ENCODE assay signal across 15 cellular contexts in the genomic region with DNA sequence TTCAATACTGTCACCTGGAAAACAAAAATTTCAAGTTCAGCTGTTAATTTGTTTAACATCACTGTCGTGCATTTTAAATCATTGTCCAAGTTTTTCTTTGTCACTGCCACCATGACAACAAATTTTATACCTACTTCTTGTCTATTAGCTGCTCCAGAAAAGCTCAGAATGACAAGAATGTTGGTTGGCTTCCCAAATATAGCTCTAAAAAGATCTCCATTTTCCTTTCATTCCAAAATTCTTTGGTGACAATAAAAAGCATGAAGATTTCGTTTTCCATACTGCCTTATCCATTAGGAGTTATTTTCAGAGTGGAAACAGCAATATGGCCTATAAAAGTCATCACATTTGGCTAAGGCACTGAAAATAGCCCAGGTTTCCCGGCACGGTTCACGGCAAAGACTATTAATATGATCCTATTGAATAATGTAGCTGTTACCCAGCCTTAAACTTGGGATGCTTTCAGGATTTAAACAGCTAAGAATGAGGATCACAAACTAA. TPM values are rescaled to one million over a fixed set of nuclear protein-coding genes. Genes with fewer than 3 reads are reported as not detected.
DNase-seq lines count a peak whose midpoint lies in the region; TF ChIP-seq lines count a peak whose summit lies in the region.
"Had no signal": no experiment of that assay in that cellular context is flagged by ENCODE, and none has a peak within 500 bp of the region (broad histone marks: within the 10 kb centered on the region; RNA-seq: fewer than 3 reads in every experiment).

No MANE protein-coding gene starts in this region.

- POLR2A ChIA-PET in A673 (lab: Charles Lee; ENCODE audit: low non-redundant PET), result no interaction called here

- H3K4ac ChIP-seq in trophoblast cell (ENCODE audit: low read depth, low read length), result peak overlapping the region; percentile 52

- DNase-seq in A673 (ENCODE audit: low spot score), result no peak
- no peak for DNase-seq in trophoblast cell
- no peak for DNase-seq in NCI-H526 (lab: John Stamatoyannopoulos, UW)
- no peak for DNase-seq in activated CD4-positive, alpha-beta T cell treated with anti-CD3 and anti-CD28 coated beads, Interleukin-2, amount 50 U/mL, for 4 hours
- no peak for DNase-seq in C1 segment of cervical spinal cord (lab: John Stamatoyannopoulos, UW)
- no peak for DNase-seq in activated naive CD4-positive, alpha-beta T cell treated with Interleukin-2 at 50 U/mL for 16 hours
- DNase-seq: GM23248, NCI-H1436, NCI-H2029, NCI-H2171 had no signal

- no peak overlapping the region for H3K18ac ChIP-seq in trophoblast cell (ENCODE audit: low read length)

- H3K4me1 ChIP-seq in A673 (ENCODE audit: insufficient read depth, low read length, poor library complexity, severe bottlenecking), result peaks cover 57% of the 10 kb centered on the region
- peaks cover 49% of the 10 kb centered on the region for H3K4me1 ChIP-seq in iPS-18a (ENCODE audit: control insufficient read depth, low read depth, low read length)
- peaks cover 0 to 7% of the 10 kb centered on the region in 2 experiments for H3K4me1 ChIP-seq in trophoblast cell (ENCODE audit: control insufficient read depth in 1 of 2, insufficient read depth in 2 of 2, low read length in 2 of 2)

- H3K27me3 ChIP-seq in A673 (replicated peaks; ENCODE audit: insufficient read depth, low read depth, low read length, poor library complexity), result no peaks in the 10 kb centered on the region
- peaks cover 10% of the 10 kb centered on the region for H3K27me3 ChIP-seq in iPS-18a (ENCODE audit: control insufficient read depth, insufficient read depth, low read length)
- H3K27me3 ChIP-seq in trophoblast cell (ENCODE audit: insufficient read depth, low read length), result no peaks in the 10 kb centered on the region

- intact Hi-C loops in A673 (cut with micrococcal nuclease; ENCODE audit: unreplicated experiment), result loop anchor here (5.0 kb wide), 1 partner anchor 102 kb away; no protein-coding TSS in a partner anchor

- peaks cover 16% of the 10 kb centered on the region for H3K79me2 ChIP-seq in trophoblast cell (ENCODE audit: control insufficient read depth, insufficient read depth, low read length, poor library complexity)

- no peak overlapping the region for H4K8ac ChIP-seq in trophoblast cell (ENCODE audit: low read depth, low read length)

- peak overlapping the region in 1 of 5 experiments; percentile 85 for H3K27ac Mint-ChIP-seq in brain

- no peak overlapping the region for H2AFZ ChIP-seq in trophoblast cell (ENCODE audit: insufficient read depth, low read length, poor library complexity)
- H2AFZ ChIP-seq: GM23248 had no signal

- H3K27me3 Mint-ChIP-seq in brain, result peaks cover 34% of the 10 kb centered on the region

- H3K4me3 ChIP-seq in A673 (ENCODE audit: low read depth, low read length, poor library complexity, severe bottlenecking) (peak overlapping the region; percentile 85), iPS-18a (ENCODE audit: low read length) (peak overlapping the region; percentile 0), trophoblast cell (ENCODE audit: low read depth, low read length) (no peak overlapping the region)
- H3K4me3 ChIP-seq: GM23248 had no signal

- no peak overlapping the region for H2BK120ac ChIP-seq in trophoblast cell (ENCODE audit: insufficient read depth, low read length, poor library complexity)

- no TSS peak for BruUV-seq in A673 (replicated peaks; lab: Mats Ljungman, UMichigan)

- H2BK12ac ChIP-seq in trophoblast cell (ENCODE audit: low read length), result no peak overlapping the region

- H3K27ac ChIP-seq in A673 (ENCODE audit: low read depth, low read length, poor library complexity, severe bottlenecking), result no peak overlapping the region
- H3K27ac ChIP-seq in iPS-18a (ENCODE audit: low read length), result no peak overlapping the region
- no peak overlapping the region for H3K27ac ChIP-seq in trophoblast cell (ENCODE audit: low read depth, low read length)
- H3K27ac ChIP-seq: C4-2B, GM23248, KMS-11 had no signal

- no peak overlapping the region for H4K12ac ChIP-seq in trophoblast cell (ENCODE audit: low read depth, low read length)

- H3K9me3 Mint-ChIP-seq in brain, result peaks cover 0 to 3% (median 0%) of the 10 kb centered on the region in 5 experiments

- no peak overlapping the region for H3K9ac ChIP-seq in iPS-18a (ENCODE audit: low read length)
- no peak overlapping the region for H3K9ac ChIP-seq in trophoblast cell (ENCODE audit: low read length)
- H3K9ac ChIP-seq: GM23248, KMS-11 had no signal

- H3K36me3 ChIP-seq in A673 (ENCODE audit: insufficient read depth, low read length, poor library complexity, severe bottlenecking) (no peaks in the 10 kb centered on the region), iPS-18a (ENCODE audit: control insufficient read depth, low read depth, low read length) (no peaks in the 10 kb centered on the region), trophoblast cell (ENCODE audit: control insufficient read depth in 1 of 2, insufficient read depth in 2 of 2, low read length in 2 of 2) (no peaks in the 10 kb centered on the region)

- H3K4me3 Mint-ChIP-seq in brain, result peak overlapping the region; percentile 51 to 95 (median 75)

- peaks cover 73% of the 10 kb centered on the region for H3K4me1 Mint-ChIP-seq in brain

- H3K9me3 ChIP-seq in A673 (ENCODE audit: low read depth, low read length, poor library complexity, severe bottlenecking) (no peaks in the 10 kb centered on the region), iPS-18a (ENCODE audit: control insufficient read depth, low read depth, low read length) (no peaks in the 10 kb centered on the region), trophoblast cell (ENCODE audit: insufficient read depth, low read depth, low read length) (no peaks in the 10 kb centered on the region)

- H3K23ac ChIP-seq in trophoblast cell (ENCODE audit: low read length), result no peak overlapping the region

- TF ChIP-seq CTCF in A673 (conservative IDR thresholded peaks at IDR 0.05; ENCODE audit: low read depth, low read length) (no peak), brain (conservative IDR thresholded peaks at IDR 0.05) (no peak)

- no peak overlapping the region for H2AK5ac ChIP-seq in trophoblast cell (ENCODE audit: low read length)

- H4K91ac ChIP-seq in trophoblast cell (ENCODE audit: low read depth, low read length), result no peak overlapping the region

- peak overlapping the region; percentile 46 for H3K4me2 ChIP-seq in trophoblast cell (ENCODE audit: low read length)
- H3K4me2 ChIP-seq: KMS-11 had no signal

- CTCF ChIA-PET in A673 (lab: Charles Lee), result no interaction called here

- no peak overlapping the region for H3K14ac ChIP-seq in trophoblast cell (ENCODE audit: low read length)

- WGBS in trophoblast cell (ENCODE audit: extremely low coverage, insufficient coverage, insufficient read length), result no CpG with 5 or more reads among the region's 5 CpGs

- H3K36me3 Mint-ChIP-seq in brain, result no peaks in the 10 kb centered on the region

- peaks cover 15% of the 10 kb centered on the region for H3K79me1 ChIP-seq in trophoblast cell (ENCODE audit: low read length)

- H2BK5ac ChIP-seq in trophoblast cell (ENCODE audit: low read depth, low read length, poor library complexity), result no peak overlapping the region

RNA-seq across cellular contexts. Expression of gene CTTNBP2, which starts 2.8 kb away (rescaled TPM):
- total RNA-seq in A673 (2021), result 21.8 and 26.3 TPM in 2 replicates
- 3.2 TPM for polyA plus RNA-seq in brain (ENCODE audit: insufficient read depth, low read depth, low replicate concordance)
- polyA plus RNA-seq in trophoblast cell (2013), result 26.9 and 27.7 TPM in 2 replicates
- total RNA-seq: A172, GM23248 had no signal
- polyA plus RNA-seq: GM23248 had no signal
